In genomic region chr1:58784758-58785423, GRCh38 we compare ENCODE assay signal across 8 cellular contexts. TPM values are rescaled to one million over a fixed set of nuclear protein-coding genes. Genes with fewer than 3 reads are reported as not detected.
DNase-seq lines count a peak whose midpoint lies in the region; ATAC-seq and TF ChIP-seq lines count a peak whose summit lies in the region.

No MANE protein-coding gene starts in this region.

- peak; percentile 58 for DNase-seq in SIG-M5 treated with dmso at 0.1 percent for 504 hours (lab: John Stamatoyannopoulos, UW; ENCODE audit: unreplicated experiment)
- no peak for DNase-seq in SIG-M5 (lab: John Stamatoyannopoulos, UW)
- peak; percentile 13 for DNase-seq in NCI-H1417 treated with DMSO at 0.1 percent for 48 hours (lab: John Stamatoyannopoulos, UW)
- DNase-seq in right atrium auricular region (ENCODE audit: low spot score) = peak; percentile 96
- peak; percentile 85 for DNase-seq in prostate gland (ENCODE audit: low spot score)
- DNase-seq in upper lobe of right lung = peak; percentile 94

- TF ChIP-seq POLR2A in prostate gland (IDR thresholded peaks at IDR 0.05) = peak; percentile 50

- peak in 1 of 2 donors; percentile 80 for TF ChIP-seq CTCF in right atrium auricular region (IDR thresholded peaks at IDR 0.05)
- peak; percentile 50 to 83 (median 60) for TF ChIP-seq CTCF in prostate gland (IDR thresholded peaks at IDR 0.05)
- TF ChIP-seq CTCF in upper lobe of right lung (IDR thresholded peaks at IDR 0.05) = peak; percentile 64

- no peaks in the 10 kb centered on the region for H3K27me3 Mint-ChIP-seq in T-helper 1 cell treated with Interleukin-12 subunit alpha and Interleukin-12 subunit beta and Interleukin-4 antibody, amounts not matched to agents 30 μg/mL and 1 μg/mL, for 36 hours (ENCODE audit: low read depth)

- peaks cover 56% of the 10 kb centered on the region for H3K36me3 Mint-ChIP-seq in T-helper 1 cell treated with Interleukin-12 subunit alpha and Interleukin-12 subunit beta and Interleukin-4 antibody, amounts not matched to agents 30 μg/mL and 1 μg/mL, for 36 hours (ENCODE audit: low read depth)

- H3K36me3 ChIP-seq in right atrium auricular region = peaks cover 11% of the 10 kb centered on the region
- no peaks in the 10 kb centered on the region for H3K36me3 ChIP-seq in prostate gland
- H3K36me3 ChIP-seq in upper lobe of right lung = peaks cover 5% of the 10 kb centered on the region

- no peaks in the 10 kb centered on the region for H3K9me3 ChIP-seq in right atrium auricular region
- no peaks in the 10 kb centered on the region for H3K9me3 ChIP-seq in prostate gland
- no peaks in the 10 kb centered on the region for H3K9me3 ChIP-seq in upper lobe of right lung

- ATAC-seq in upper lobe of right lung = peak; percentile 29

- intact Hi-C loops in prostate gland (cut with DNase I) (loop anchor here (1.0 to 10.0 kb wide), 10 partner anchors 32 to 974 kb away; no protein-coding TSS in a partner anchor), upper lobe of right lung (cut with DNase I) (loop anchor here (10.0 kb wide), 1 partner anchor 360 kb away; no protein-coding TSS in a partner anchor)

- H3K9me3 Mint-ChIP-seq in T-helper 1 cell treated with Interleukin-12 subunit alpha and Interleukin-12 subunit beta and Interleukin-4 antibody, amounts not matched to agents 30 μg/mL and 1 μg/mL, for 36 hours = peaks cover 14% of the 10 kb centered on the region

- H3K4me3 Mint-ChIP-seq in T-helper 1 cell treated with Interleukin-12 subunit alpha and Interleukin-12 subunit beta and Interleukin-4 antibody, amounts not matched to agents 30 μg/mL and 1 μg/mL, for 36 hours = peak overlapping the region; percentile 96

- peaks cover 0 to 27% of the 10 kb centered on the region in 2 donors for H3K4me1 ChIP-seq in right atrium auricular region
- H3K4me1 ChIP-seq in prostate gland (replicated peaks) = no peaks in the 10 kb centered on the region
- H3K4me1 ChIP-seq in upper lobe of right lung = peaks cover 25% of the 10 kb centered on the region

- peak overlapping the region; percentile 99 for H3K27ac Mint-ChIP-seq in T-helper 1 cell treated with Interleukin-12 subunit alpha and Interleukin-12 subunit beta and Interleukin-4 antibody, amounts not matched to agents 30 μg/mL and 1 μg/mL, for 36 hours

- peak overlapping the region; percentile 71 to 89 for H3K4me3 ChIP-seq in right atrium auricular region
- H3K4me3 ChIP-seq in prostate gland = peak overlapping the region; percentile 77 to 91
- H3K4me3 ChIP-seq in upper lobe of right lung = peak overlapping the region; percentile 77

- H3K4me1 Mint-ChIP-seq in T-helper 1 cell treated with Interleukin-12 subunit alpha and Interleukin-12 subunit beta and Interleukin-4 antibody, amounts not matched to agents 30 μg/mL and 1 μg/mL, for 36 hours (ENCODE audit: low read depth) = peaks cover 28% of the 10 kb centered on the region

- H3K27me3 ChIP-seq in right atrium auricular region (no peaks in the 10 kb centered on the region), prostate gland (replicated peaks; ENCODE audit: insufficient read depth) (no peaks in the 10 kb centered on the region), upper lobe of right lung (no peaks in the 10 kb centered on the region)

- under 1% methylated on average over 55 of the region's 56 CpGs for WGBS in prostate gland

- H3K27ac ChIP-seq in angular gyrus (ENCODE audit: low read depth, low read length) = peak overlapping the region; percentile 98
- H3K27ac ChIP-seq in right atrium auricular region = peak overlapping the region; percentile 99 to 100
- peak overlapping the region; percentile 99 to 100 for H3K27ac ChIP-seq in prostate gland
- H3K27ac ChIP-seq in upper lobe of right lung = peak overlapping the region; percentile 99

RNA-seq across cellular contexts. Expression of gene JUN, which starts 1.0 kb away (rescaled TPM):
- total RNA-seq in right atrium auricular region (100 to 1,000 TPM in 1 of 2 donors, 10 to 100 TPM in 1; 74.3 to 199 TPM), prostate gland (100 to 1,000 TPM; 154 to 303 TPM), upper lobe of right lung (112 TPM)
